10 cellular contexts compared by ENCODE assay signal in the genomic region with DNA sequence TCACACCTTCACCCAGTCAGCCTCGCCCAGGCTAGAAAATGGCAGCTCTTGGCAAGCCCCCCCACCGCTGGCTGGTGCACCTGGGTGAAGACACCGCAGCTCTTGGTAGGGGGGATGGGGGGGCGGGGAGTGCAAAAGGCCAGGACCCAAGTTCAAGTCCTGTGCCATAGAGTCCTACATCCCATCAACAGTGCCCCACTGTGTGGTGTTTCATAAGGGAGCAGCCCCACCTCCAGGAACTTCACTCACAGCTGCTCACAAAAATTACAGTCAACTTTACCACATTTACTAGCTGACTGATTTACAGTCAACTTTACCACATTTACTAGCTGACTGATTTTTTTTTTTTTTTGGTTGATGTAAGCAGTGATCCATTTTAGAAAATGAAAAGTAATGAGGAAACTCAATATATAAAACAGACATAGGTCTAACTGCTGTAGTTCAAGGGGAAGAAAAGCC.
DNase-seq lines count a peak whose midpoint lies in the region; ATAC-seq and TF ChIP-seq lines count a peak whose summit lies in the region.
"Had no signal": no experiment of that assay in that cellular context is flagged by ENCODE, and none has a peak within 500 bp of the region (broad histone marks: within the 10 kb centered on the region; RNA-seq: fewer than 3 reads in every experiment).

No MANE protein-coding gene starts in this region.

- H3K27ac ChIP-seq in breast epithelium (no peak overlapping the region), vagina (peak overlapping the region; percentile 38)
- H3K27ac ChIP-seq: SK-N-MC had no signal

- H3K9me3 Mint-ChIP-seq in MCF 10A (ENCODE audit: unreplicated experiment) (no peaks in the 10 kb centered on the region), WTC11 (no peaks in the 10 kb centered on the region)
- H3K9me3 Mint-ChIP-seq: activated T-helper 1 cell treated with anti-CD3 and anti-CD28 coated beads, Interleukin-12 subunit alpha, Interleukin-12 subunit beta, Interleukin-2, Interleukin-4 antibody, amounts not matched to agents 30 ng/mL and 10 ng/mL and 1 ng/mL, durations not matched to agents 14 hours and 24 hours and 36 hours had no signal

- no peak for TF ChIP-seq POLR2A in breast epithelium (IDR thresholded peaks at IDR 0.05)
- no peak for TF ChIP-seq POLR2A in vagina (IDR thresholded peaks at IDR 0.05)

- H3K4me1 ChIP-seq in breast epithelium (no peaks in the 10 kb centered on the region), Loucy (ENCODE audit: insufficient read depth, low read length, poor library complexity, severe bottlenecking) (no peaks in the 10 kb centered on the region), vagina (peaks cover 24% of the 10 kb centered on the region)

- CTCF ChIA-PET in MCF 10A (lab: Yijun Ruan, JAX), result interaction anchor here (0.9 to 2.4 kb wide), 6 partner anchors 52 to 299 kb away, joined by 3 to 8 read pairs (median 4); no protein-coding TSS in a partner anchor
- CTCF ChIA-PET in WTC11 (lab: Charles Lee), result interaction anchor here (0.6 to 2.5 kb wide), 4 partner anchors 10 to 299 kb away, joined by 3 to 16 read pairs (median 8); no protein-coding TSS in a partner anchor

- POLR2A ChIA-PET in MCF 10A (lab: Yijun Ruan, JAX), result interaction anchor here (0.7 to 2.1 kb wide), 3 partner anchors 105 to 290 kb away, joined by 3 to 19 read pairs (median 4); a partner anchor contains a TSS
- POLR2A ChIA-PET in WTC11 (lab: Charles Lee), result no interaction called here

- no peaks in the 10 kb centered on the region for H3K36me3 ChIP-seq in breast epithelium
- no peaks in the 10 kb centered on the region for H3K36me3 ChIP-seq in Loucy (ENCODE audit: insufficient read depth, low read length)
- H3K36me3 ChIP-seq in vagina, result no peaks in the 10 kb centered on the region

- H3K4me3 Mint-ChIP-seq in MCF 10A (ENCODE audit: unreplicated experiment), result no peak overlapping the region
- no peak overlapping the region for H3K4me3 Mint-ChIP-seq in WTC11
- H3K4me3 Mint-ChIP-seq: activated T-helper 1 cell treated with anti-CD3 and anti-CD28 coated beads, Interleukin-12 subunit alpha, Interleukin-12 subunit beta, Interleukin-2, Interleukin-4 antibody, amounts not matched to agents 30 ng/mL and 10 ng/mL and 1 ng/mL, durations not matched to agents 14 hours and 24 hours and 36 hours had no signal

- H3K4me1 Mint-ChIP-seq in MCF 10A (ENCODE audit: insufficient read depth, unreplicated experiment) (peaks cover 24% of the 10 kb centered on the region), WTC11 (peaks cover 26% of the 10 kb centered on the region)

- H3K4me3 ChIP-seq in breast epithelium (no peak overlapping the region), Loucy (ENCODE audit: low read length, poor library complexity, severe bottlenecking) (no peak overlapping the region), vagina (no peak overlapping the region)
- H3K4me3 ChIP-seq: SK-N-MC had no signal

- intact Hi-C loops in MCF 10A (cut with micrococcal nuclease) (loop anchor here (1.0 kb wide), 1 partner anchor 300 kb away; no protein-coding TSS in a partner anchor), breast epithelium (cut with DNase I; ENCODE audit: low total_unique reads) (no loop called here), vagina (cut with DNase I) (no loop called here)

- H3K36me3 Mint-ChIP-seq in MCF 10A (ENCODE audit: insufficient read depth, unreplicated experiment) (peaks cover 10% of the 10 kb centered on the region), WTC11 (peaks cover 3% of the 10 kb centered on the region; the same call in 1 of the 2 replicates)

- H3K4me2 ChIP-seq in Loucy (ENCODE audit: low read depth, low read length, poor library complexity, severe bottlenecking), result no peak overlapping the region

- no peak overlapping the region for H2AFZ ChIP-seq in Loucy (ENCODE audit: low read length)

- no peaks in the 10 kb centered on the region for H3K27me3 ChIP-seq in breast epithelium
- H3K27me3 ChIP-seq in Loucy (ENCODE audit: insufficient read depth, low read length, poor library complexity, severe bottlenecking), result no peaks in the 10 kb centered on the region
- H3K27me3 ChIP-seq in vagina, result no peaks in the 10 kb centered on the region

- no peaks in the 10 kb centered on the region for H3K9me2 ChIP-seq in Loucy (replicated peaks; ENCODE audit: low read depth, low read length)

- TF ChIP-seq CTCF in MCF 10A (IDR thresholded peaks at IDR 0.05; ENCODE audit: unreplicated experiment) (peak; percentile 5), breast epithelium (IDR thresholded peaks at IDR 0.05) (no peak), Loucy (conservative IDR thresholded peaks at IDR 0.05; ENCODE audit: low read length) (peak; percentile 35), vagina (IDR thresholded peaks at IDR 0.05) (no peak), WTC11 (IDR thresholded peaks at IDR 0.05) (no peak)

- no peaks in the 10 kb centered on the region for H3F3A ChIP-seq in Loucy (ENCODE audit: low read depth)

- H3K27ac Mint-ChIP-seq in MCF 10A (ENCODE audit: low read depth, unreplicated experiment), result peak overlapping the region; percentile 88
- no peak overlapping the region for H3K27ac Mint-ChIP-seq in WTC11
- H3K27ac Mint-ChIP-seq: activated T-helper 1 cell treated with anti-CD3 and anti-CD28 coated beads, Interleukin-12 subunit alpha, Interleukin-12 subunit beta, Interleukin-2, Interleukin-4 antibody, amounts not matched to agents 30 ng/mL and 10 ng/mL and 1 ng/mL, durations not matched to agents 14 hours and 24 hours and 36 hours had no signal

- H3K9ac ChIP-seq in Loucy (ENCODE audit: low read depth, low read length, poor library complexity, severe bottlenecking), result no peak overlapping the region

- BruUV-seq in MCF 10A (replicated peaks; lab: Mats Ljungman, UMichigan), result no TSS peak

- H4K20me1 ChIP-seq in Loucy (ENCODE audit: insufficient read depth, low read length, poor library complexity, severe bottlenecking), result no peaks in the 10 kb centered on the region

- no peaks in the 10 kb centered on the region for H3K79me2 ChIP-seq in Loucy (ENCODE audit: insufficient read depth, low read length)

- peak; percentile 4 for ATAC-seq in esophagus mucosa
- ATAC-seq in GM18502 (IDR thresholded peaks at IDR 0.05; ENCODE audit: poor library complexity, unreplicated experiment), result no peak
- no peak for ATAC-seq in WTC11

- H3K27me3 Mint-ChIP-seq in MCF 10A (ENCODE audit: insufficient read depth, unreplicated experiment) (no peaks in the 10 kb centered on the region), WTC11 (ENCODE audit: low read depth) (peaks cover 3% of the 10 kb centered on the region)

- no peak for DNase-seq in MCF 10A (ENCODE audit: unreplicated experiment)
- DNase-seq in breast epithelium (ENCODE audit: low spot score in 2 of 2), result no peak
- DNase-seq in vagina (ENCODE audit: extremely low spot score in 2 of 2), result no peak
- DNase-seq in DMS53 treated with DMSO at 0.1 percent for 48 hours (lab: John Stamatoyannopoulos, UW; ENCODE audit: unreplicated experiment), result no peak
- no peak for DNase-seq in WTC11 (ENCODE audit: low spot score)

- H3K9me3 ChIP-seq in breast epithelium, result no peaks in the 10 kb centered on the region
- H3K9me3 ChIP-seq in Loucy (ENCODE audit: insufficient read depth, low read depth, low read length), result no peaks in the 10 kb centered on the region
- H3K9me3 ChIP-seq in vagina, result no peaks in the 10 kb centered on the region

TF ChIP-seq in WTC11, 78 proteins besides CTCF, POLR2A, EP300 and RAD21 (continues in another document):
- TF ChIP-seq HMGA2 (CRISPR knock-in tag; IDR thresholded peaks at IDR 0.05) (no peak), ETV6 (CRISPR knock-in tag; IDR thresholded peaks at IDR 0.05) (no peak), ZNF263 (CRISPR knock-in tag; IDR thresholded peaks at IDR 0.05; ENCODE audit: low read depth) (no peak), PRRX2 (CRISPR knock-in tag; IDR thresholded peaks at IDR 0.05) (no peak)
- TF ChIP-seq, protein P1, sequence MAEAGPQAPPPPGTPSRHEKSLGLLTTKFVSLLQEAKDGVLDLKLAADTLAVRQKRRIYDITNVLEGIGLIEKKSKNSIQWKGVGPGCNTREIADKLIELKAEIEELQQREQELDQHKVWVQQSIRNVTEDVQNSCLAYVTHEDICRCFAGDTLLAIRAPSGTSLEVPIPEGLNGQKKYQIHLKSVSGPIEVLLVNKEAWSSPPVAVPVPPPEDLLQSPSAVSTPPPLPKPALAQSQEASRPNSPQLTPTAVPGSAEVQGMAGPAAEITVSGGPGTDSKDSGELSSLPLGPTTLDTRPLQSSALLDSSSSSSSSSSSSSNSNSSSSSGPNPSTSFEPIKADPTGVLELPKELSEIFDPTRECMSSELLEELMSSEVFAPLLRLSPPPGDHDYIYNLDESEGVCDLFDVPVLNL (CRISPR knock-in tag; IDR thresholded peaks at IDR 0.05; ENCODE audit: borderline replicate concordance, low read depth), result no peak
- TF ChIP-seq, protein P2, sequence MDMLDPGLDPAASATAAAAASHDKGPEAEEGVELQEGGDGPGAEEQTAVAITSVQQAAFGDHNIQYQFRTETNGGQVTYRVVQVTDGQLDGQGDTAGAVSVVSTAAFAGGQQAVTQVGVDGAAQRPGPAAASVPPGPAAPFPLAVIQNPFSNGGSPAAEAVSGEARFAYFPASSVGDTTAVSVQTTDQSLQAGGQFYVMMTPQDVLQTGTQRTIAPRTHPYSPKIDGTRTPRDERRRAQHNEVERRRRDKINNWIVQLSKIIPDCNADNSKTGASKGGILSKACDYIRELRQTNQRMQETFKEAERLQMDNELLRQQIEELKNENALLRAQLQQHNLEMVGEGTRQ (CRISPR knock-in tag; IDR thresholded peaks at IDR 0.05), result no peak
- TF ChIP-seq, protein P3, sequence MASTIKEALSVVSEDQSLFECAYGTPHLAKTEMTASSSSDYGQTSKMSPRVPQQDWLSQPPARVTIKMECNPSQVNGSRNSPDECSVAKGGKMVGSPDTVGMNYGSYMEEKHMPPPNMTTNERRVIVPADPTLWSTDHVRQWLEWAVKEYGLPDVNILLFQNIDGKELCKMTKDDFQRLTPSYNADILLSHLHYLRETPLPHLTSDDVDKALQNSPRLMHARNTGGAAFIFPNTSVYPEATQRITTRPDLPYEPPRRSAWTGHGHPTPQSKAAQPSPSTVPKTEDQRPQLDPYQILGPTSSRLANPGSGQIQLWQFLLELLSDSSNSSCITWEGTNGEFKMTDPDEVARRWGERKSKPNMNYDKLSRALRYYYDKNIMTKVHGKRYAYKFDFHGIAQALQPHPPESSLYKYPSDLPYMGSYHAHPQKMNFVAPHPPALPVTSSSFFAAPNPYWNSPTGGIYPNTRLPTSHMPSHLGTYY (CRISPR knock-in tag; IDR thresholded peaks at IDR 0.05), result no peak
- TF ChIP-seq, protein P4, sequence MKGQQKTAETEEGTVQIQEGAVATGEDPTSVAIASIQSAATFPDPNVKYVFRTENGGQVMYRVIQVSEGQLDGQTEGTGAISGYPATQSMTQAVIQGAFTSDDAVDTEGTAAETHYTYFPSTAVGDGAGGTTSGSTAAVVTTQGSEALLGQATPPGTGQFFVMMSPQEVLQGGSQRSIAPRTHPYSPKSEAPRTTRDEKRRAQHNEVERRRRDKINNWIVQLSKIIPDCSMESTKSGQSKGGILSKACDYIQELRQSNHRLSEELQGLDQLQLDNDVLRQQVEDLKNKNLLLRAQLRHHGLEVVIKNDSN (CRISPR knock-in tag; IDR thresholded peaks at IDR 0.05), result no peak

Comparison
In these comparisons a context has a peak if more than half of its experiments do, and no peak if none do; other contexts are left out.
1. CTCF ChIP-seq: peak in MCF 10A (single experiment) and Loucy (single experiment); none in breast epithelium (0 of 3), vagina (0 of 3) and WTC11 (single experiment).